7 cellular contexts compared by ENCODE assay signal in the genomic region with DNA sequence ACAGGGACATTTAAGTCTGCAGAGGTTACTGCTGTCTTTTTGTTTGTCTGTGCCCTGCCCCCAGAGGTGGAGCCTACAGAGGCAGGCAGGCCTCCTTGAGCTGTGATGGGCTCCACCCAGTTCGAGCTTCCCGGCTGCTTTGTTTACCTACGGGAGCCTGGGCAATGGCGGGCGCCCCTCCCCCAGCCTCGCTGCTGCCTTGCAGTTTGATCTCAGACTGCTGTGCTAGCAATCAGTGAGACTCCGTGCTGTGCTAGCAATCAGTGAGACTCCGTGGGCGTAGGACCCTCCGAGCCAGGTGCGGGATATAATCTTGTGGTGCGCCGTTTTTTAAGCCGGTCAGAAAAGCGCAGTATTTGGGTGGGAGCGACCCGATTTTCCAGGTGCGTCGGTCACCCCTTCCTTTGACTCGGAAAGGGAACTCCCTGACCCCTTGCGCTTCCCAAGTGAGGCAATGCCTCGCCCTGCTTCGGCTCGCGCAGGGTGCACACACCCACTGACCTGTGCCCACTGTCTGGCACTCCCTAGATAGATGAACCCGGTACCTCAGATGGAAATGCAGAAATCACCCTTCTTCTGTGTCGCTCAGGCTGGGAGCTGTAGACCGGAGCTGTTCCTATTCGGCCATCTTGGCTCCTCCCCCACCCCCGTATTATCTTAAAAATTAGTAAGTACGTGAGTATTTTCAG.
A peak's percentile ranks its signal among the peaks of the same experiment; 100 is the strongest.
DNase-seq lines count a peak whose midpoint lies in the region; TF ChIP-seq lines count a peak whose summit lies in the region.
"Not testable (repeated sequence)": the region's sequence is repeated elsewhere in the genome, so short reads cannot be mapped to it uniquely, and the experiment has no call there.

No MANE protein-coding gene starts in this region.

- WGBS in HUES64 = 74% methylated on average over 23 of the region's 31 CpGs

- H3K27ac ChIP-seq in HUES64 (ENCODE audit: low read depth, low read length) = not testable (repeated sequence)
- peak overlapping the region in 1 of 2 donors; percentile 37 for H3K27ac ChIP-seq in mucosa of rectum (ENCODE audit: low read depth in 2 of 2, low read length in 2 of 2)

- H3K9me3 Mint-ChIP-seq in progenitor cell of endocrine pancreas (ENCODE audit: low read depth) = peaks cover 12% of the 10 kb centered on the region

- H3K27me3 ChIP-seq in HUES64 (ENCODE audit: insufficient read depth, low read length); NT2/D1 (ENCODE audit: insufficient read depth, insufficient read length); mucosa of rectum (ENCODE audit: control insufficient read depth in 2 of 2, insufficient read depth in 2 of 2, low read length in 2 of 2): not testable (repeated sequence)

- TF ChIP-seq CTCF in fibroblast of villous mesenchyme (IDR thresholded peaks at IDR 0.05; ENCODE audit: insufficient read depth, low read depth, low read length); progenitor cell of endocrine pancreas (IDR thresholded peaks at IDR 0.05; ENCODE audit: unreplicated experiment): not testable (repeated sequence)

- H3K9ac ChIP-seq in ES-I3 (ENCODE audit: low read depth, low read length) = peak overlapping the region; percentile 57
- H3K9ac ChIP-seq in HUES64 (ENCODE audit: low read depth, low read length); mucosa of rectum (ENCODE audit: low read depth in 1 of 2, low read length in 2 of 2): not testable (repeated sequence)
- H3K9ac ChIP-seq in NT2/D1 (ENCODE audit: insufficient read length, low read depth) = peak overlapping the region; percentile 24

- not testable (repeated sequence) for H3K36me3 Mint-ChIP-seq in progenitor cell of endocrine pancreas (ENCODE audit: insufficient read depth)

- H3K27ac Mint-ChIP-seq in progenitor cell of endocrine pancreas = peak overlapping the region; percentile 52

- H3K4me1 Mint-ChIP-seq in progenitor cell of endocrine pancreas (ENCODE audit: low read depth) = not testable (repeated sequence)

- not testable (repeated sequence) for H3K27me3 Mint-ChIP-seq in progenitor cell of endocrine pancreas

- H3K4me3 ChIP-seq in HUES64 (ENCODE audit: low read length) (peak overlapping the region; percentile 37), NT2/D1 (ENCODE audit: insufficient read length, low read depth) (peak overlapping the region; percentile 46), fibroblast of villous mesenchyme (ENCODE audit: low read depth, low read length) (peak overlapping the region; percentile 21), mucosa of rectum (ENCODE audit: low read length in 2 of 2) (peak overlapping the region; percentile 35 to 52)

- DNase-seq in NT2/D1 (ENCODE audit: low read depth, low spot score); fibroblast of villous mesenchyme (ENCODE audit: low read depth); progenitor cell of endocrine pancreas (ENCODE audit: low spot score, unreplicated experiment): not testable (repeated sequence)
- peak; percentile 11 for DNase-seq in SW480 (ENCODE audit: low spot score)

- H3K4me3 Mint-ChIP-seq in progenitor cell of endocrine pancreas (ENCODE audit: low read depth) = peak overlapping the region; percentile 71

- H3K9me3 ChIP-seq in ES-I3 (ENCODE audit: control insufficient read depth, insufficient read depth, low read length); HUES64 (ENCODE audit: insufficient read depth, low read depth, low read length); NT2/D1 (ENCODE audit: insufficient read depth, low read length); mucosa of rectum (ENCODE audit: control insufficient read depth in 2 of 2, low read length in 2 of 2): not testable (repeated sequence)

- not testable (repeated sequence) for H3K4me1 ChIP-seq in ES-I3 (ENCODE audit: insufficient read depth, low read length); HUES64 (ENCODE audit: insufficient read depth, low read length); NT2/D1 (ENCODE audit: insufficient read depth, insufficient read length); mucosa of rectum (ENCODE audit: control insufficient read depth in 2 of 2, insufficient read depth in 2 of 2, low read length in 2 of 2)

- not testable (repeated sequence) for H3K36me3 ChIP-seq in ES-I3 (ENCODE audit: insufficient read depth, low read length); HUES64 (ENCODE audit: insufficient read depth, low read length); NT2/D1 (ENCODE audit: insufficient read depth, insufficient read length, low read length); mucosa of rectum (ENCODE audit: control insufficient read depth in 2 of 2, insufficient read depth in 2 of 2, low read length in 2 of 2)
